8 cellular contexts compared by ENCODE assay signal in genomic region chr16:89657442-89658220, GRCh38. TPM values are rescaled to one million over a fixed set of nuclear protein-coding genes. Genes with fewer than 3 reads are reported as not detected.
A peak's percentile ranks its signal among the peaks of the same experiment; 100 is the strongest.
DNase-seq lines count a peak whose midpoint lies in the region; ATAC-seq and TF ChIP-seq lines count a peak whose summit lies in the region.

Gene CHMP1A (minus strand): TSS chr16:89657708. CDS start chr16:89657588, 120 bp downstream.
Gene SPATA33 (plus strand): TSS chr16:89657836. CDS start chr16:89657912, 76 bp downstream.

- peak; percentile 79 for ATAC-seq in GM21515 (IDR thresholded peaks at IDR 0.05; ENCODE audit: unreplicated experiment)
- ATAC-seq in PC-3, result peak; percentile 93
- ATAC-seq in esophagus mucosa, result peak; percentile 94

- peaks cover 58% of the 10 kb centered on the region for H3K79me2 ChIP-seq in PC-3 (ENCODE audit: low read length)

- H3K9me3 ChIP-seq in HUES64 (ENCODE audit: insufficient read depth, low read depth, low read length) (no peaks in the 10 kb centered on the region), PC-3 (ENCODE audit: low read length) (no peaks in the 10 kb centered on the region), muscle layer of duodenum (ENCODE audit: control insufficient read depth in 1 of 2, low read length in 2 of 2) (no peaks in the 10 kb centered on the region)

- H3K9me2 ChIP-seq in PC-3 (replicated peaks; ENCODE audit: low read length), result no peaks in the 10 kb centered on the region

- intact Hi-C loops in PC-3 (cut with micrococcal nuclease), result no loop called here

- H3K4me1 ChIP-seq in HUES64 (ENCODE audit: insufficient read depth, low read length) (no peaks in the 10 kb centered on the region), PC-3 (ENCODE audit: insufficient read depth, low read length) (no peaks in the 10 kb centered on the region; the same call in 1 of the 2 replicates), muscle layer of duodenum (ENCODE audit: control insufficient read depth in 1 of 2, insufficient read depth in 2 of 2, low read length in 2 of 2) (peaks cover 10 to 19% of the 10 kb centered on the region in 2 donors)

- TSS peak; percentile 74 for BruUV-seq in PC-3 (replicated peaks; lab: Mats Ljungman, UMichigan)

- H3K27ac ChIP-seq in HUES64 (ENCODE audit: low read depth, low read length) (peak within 1 kb of the TSS; percentile 62; the same call in 1 of the 2 replicates), PC-3 (ENCODE audit: low read length) (peak within 1 kb of the TSS; percentile 42), muscle layer of duodenum (ENCODE audit: low read length) (no peak within 1 kb of the TSS)

- H3K27me3 ChIP-seq in HUES64 (ENCODE audit: insufficient read depth, low read length) (no peaks in the 10 kb centered on the region), PC-3 (ENCODE audit: low read length) (no peaks in the 10 kb centered on the region), muscle layer of duodenum (ENCODE audit: low read depth, low read length) (no peaks in the 10 kb centered on the region)

- H3F3A ChIP-seq in PC-3 (ENCODE audit: low read length, unreplicated experiment), result no peaks in the 10 kb centered on the region

- H2AFZ ChIP-seq in PC-3 (ENCODE audit: low read length), result peak within 1 kb of the TSS; percentile 79

- H4K20me1 ChIP-seq in PC-3 (ENCODE audit: low read length), result no peaks in the 10 kb centered on the region

- H3K9ac ChIP-seq in HUES64 (ENCODE audit: low read depth, low read length) (peak within 1 kb of the TSS; percentile 89), PC-3 (ENCODE audit: low read length) (peak within 1 kb of the TSS; percentile 91)

- peak within 1 kb of the TSS; percentile 95 for H3K4me3 ChIP-seq in HUES64 (ENCODE audit: low read length)
- H3K4me3 ChIP-seq in PC-3 (ENCODE audit: low read length), result peak within 1 kb of the TSS; percentile 85
- H3K4me3 ChIP-seq in muscle layer of duodenum (ENCODE audit: low read depth in 1 of 2, low read length in 2 of 2), result peak within 1 kb of the TSS; percentile 93 to 94

- CTCF ChIA-PET in PC-3 (lab: Charles Lee), result no interaction called here

- TF ChIP-seq CTCF in PC-3 (conservative IDR thresholded peaks at IDR 0.05; ENCODE audit: low read depth, low read length), result no peak

- DNase-seq in DMS114 treated with DMSO at 0.1 percent for 48 hours (lab: John Stamatoyannopoulos, UW; ENCODE audit: unreplicated experiment) (peak; percentile 55), PC-3 (peak; percentile 83)
- DNase-seq in activated T-cell treated with anti-CD3 and anti-CD28 coated beads, Interleukin-2, amount 50 U/mL, for 1 hour, result peak; percentile 96
- DNase-seq in stimulated activated CD8-positive, alpha-beta memory T cell treated with anti-CD3 and anti-CD28 coated beads, Interleukin-7, amount 100 ng/mL, for 24 hours (ENCODE audit: low read depth), result peak; percentile 82

- H3K4me2 ChIP-seq in PC-3 (ENCODE audit: low read length), result peak within 1 kb of the TSS; percentile 95

- WGBS in HUES64, result under 1% methylated on average over 99 of the region's 99 CpGs

- POLR2A ChIA-PET in PC-3 (lab: Charles Lee; ENCODE audit: unreplicated experiment), result no interaction called here

- H3K36me3 ChIP-seq in HUES64 (ENCODE audit: insufficient read depth, low read length) (peaks cover 32% of the 10 kb centered on the region), PC-3 (ENCODE audit: low read depth, low read length) (peaks cover 9% of the 10 kb centered on the region; the same call in 1 of the 2 replicates), muscle layer of duodenum (ENCODE audit: control insufficient read depth in 1 of 2, insufficient read depth in 2 of 2, low read length in 2 of 2) (peaks cover 3 to 7% of the 10 kb centered on the region in 2 donors)

RNA-seq across cellular contexts. Expression of gene CHMP1A, which starts in this region (rescaled TPM):
- 42.9 TPM for polyA plus RNA-seq in HUES64 (2013, experiment 1 of 2)
- polyA plus RNA-seq in HUES64 (2013, experiment 2 of 2), result 41.2 TPM
- total RNA-seq in PC-3 (2014; rRNA removed) (108 and 133 TPM in 2 replicates), esophagus mucosa (69.5 TPM)

RNA-seq across cellular contexts. Expression of gene SPATA33, which starts in this region (rescaled TPM):
- 14.7 TPM for polyA plus RNA-seq in HUES64 (2013, experiment 1 of 2)
- 18.6 TPM for polyA plus RNA-seq in HUES64 (2013, experiment 2 of 2)
- total RNA-seq in PC-3 (2014; rRNA removed), result 7.9 and 10.1 TPM in 2 replicates
- 3.9 TPM for total RNA-seq in esophagus mucosa
